Comparison of ENCODE assay signal across 9 cellular contexts in genomic region chr10:100934084-100934659, GRCh38. TPM values are rescaled to one million over a fixed set of nuclear protein-coding genes. Genes with fewer than 3 reads are reported as not detected.
DNase-seq lines count a peak whose midpoint lies in the region; ATAC-seq and TF ChIP-seq lines count a peak whose summit lies in the region.
"Had no signal": no experiment of that assay in that cellular context is flagged by ENCODE, and none has a peak within 500 bp of the region (broad histone marks: within the 10 kb centered on the region; RNA-seq: fewer than 3 reads in every experiment).

No MANE protein-coding gene starts in this region.

- H3K4me1 ChIP-seq in right lobe of liver = no peaks in the 10 kb centered on the region

- TF ChIP-seq POLR2A in right lobe of liver (IDR thresholded peaks at IDR 0.05) = no peak

- no peak overlapping the region for H3K27ac Mint-ChIP-seq in WTC11

- H3K9me3 ChIP-seq in right lobe of liver = no peaks in the 10 kb centered on the region

- no peak for ATAC-seq in WTC11
- no peak for ATAC-seq in right lobe of liver
- ATAC-seq in GM19455 (IDR thresholded peaks at IDR 0.05; ENCODE audit: unreplicated experiment) = no peak

- POLR2A ChIA-PET in WTC11 (lab: Charles Lee) = no interaction called here

- H3K4me3 Mint-ChIP-seq in WTC11 = no peak overlapping the region

- peaks cover 43% of the 10 kb centered on the region for H3K36me3 Mint-ChIP-seq in WTC11

- no peak overlapping the region for H3K27ac ChIP-seq in right lobe of liver

- peaks cover 7 to 69% (median 24%) of the 10 kb centered on the region in 4 donors for H3K36me3 ChIP-seq in right lobe of liver

- H3K4me3 ChIP-seq in HFF-Myc (replicated peaks; ENCODE audit: low read depth, low read length) (no peak overlapping the region), right lobe of liver (no peak overlapping the region)

- no peaks in the 10 kb centered on the region for H3K27me3 ChIP-seq in right lobe of liver

- no peaks in the 10 kb centered on the region for H3K4me1 Mint-ChIP-seq in WTC11

- no peaks in the 10 kb centered on the region for H3K9me3 Mint-ChIP-seq in WTC11

- peak; percentile 49 for TF ChIP-seq CTCF in HFF-Myc (IDR thresholded peaks at IDR 0.05; ENCODE audit: low read depth, low read length, missing control alignments)
- peak; percentile 39; the same call in 1 of the 2 replicates for TF ChIP-seq CTCF in WTC11 (IDR thresholded peaks at IDR 0.05)
- peak; percentile 16 to 44 (median 42) for TF ChIP-seq CTCF in right lobe of liver (IDR thresholded peaks at IDR 0.05)

- no peaks in the 10 kb centered on the region for H3K27me3 Mint-ChIP-seq in WTC11 (ENCODE audit: low read depth)

- CTCF ChIA-PET in WTC11 (lab: Charles Lee) = interaction anchor here (0.5 to 2.2 kb wide), 14 partner anchors 9 to 324 kb away, joined by 3 to 13 read pairs (median 4); partner anchors contain the start of gene SLF2

- intact Hi-C loops in right lobe of liver (cut with DNase I) = no loop called here

- DNase-seq in CMK (ENCODE audit: low read depth) (peak; percentile 11), HFF-Myc (ENCODE audit: extremely low read depth, low read depth) (no peak), WTC11 (ENCODE audit: low spot score) (no peak), right lobe of liver (no peak), HK-2 (ENCODE audit: unreplicated experiment) (no peak), DMS153 (lab: John Stamatoyannopoulos, UW) (no peak)
- no peak for DNase-seq in activated T-cell treated with anti-CD3 and anti-CD28 coated beads, Interleukin-2, amount 50 U/mL, for 1 hour
- DNase-seq: activated effector memory CD4-positive, alpha-beta T cell treated with Interleukin-2 at 50 U/mL for 16 hours had no signal

- WGBS in right lobe of liver (ENCODE audit: insufficient coverage, low coverage, low lambda C conversion rate, missing lambda C conversion rate) = 96% methylated on average over 3 of the region's 3 CpGs

TF ChIP-seq in WTC11, 78 proteins besides CTCF, POLR2A, EP300 and RAD21:
- TF ChIP-seq NR3C1 (CRISPR knock-in tag; conservative IDR thresholded peaks at IDR 0.05; ENCODE audit: low read depth) (no peak), SOX15 (CRISPR knock-in tag; IDR thresholded peaks at IDR 0.05) (no peak)

RNA-seq across cellular contexts. Expression of gene SLF2, which starts 21.4 kb away (rescaled TPM):
- total RNA-seq in WTC11 (2021) = 14.3 to 17.3 TPM (median 16.8 TPM) in 3 replicates
- 10 to 100 TPM in 3 of 6 experiments, 1 to 10 TPM in 3; 7.1 to 14.2 (median 10.0) TPM for total RNA-seq in right lobe of liver

RNA-seq across cellular contexts. Expression of gene SEMA4G, which starts 35.1 kb away (rescaled TPM):
- total RNA-seq in WTC11 (2021) (9.7 to 13.0 TPM (median 11.8 TPM) in 3 replicates), right lobe of liver (100 to 1,000 TPM in 1 of 6 experiments, 10 to 100 TPM in 5; 24.7 to 129 (median 38.4) TPM)

RNA-seq across cellular contexts. Expression of gene MRPL43, which starts 53.1 kb away (rescaled TPM):
- 81.0 to 91.3 TPM (median 85.9 TPM) in 3 replicates for total RNA-seq in WTC11 (2021)
- 10 to 100 TPM; 37.0 to 73.5 (median 45.0) TPM for total RNA-seq in right lobe of liver

RNA-seq across cellular contexts. Expression of gene TWNK, which starts 53.2 kb away (rescaled TPM):
- 24.5 to 28.2 TPM (median 26.2 TPM) in 3 replicates for total RNA-seq in WTC11 (2021)
- 1 to 10 TPM; 2.9 to 8.4 (median 4.6) TPM for total RNA-seq in right lobe of liver
